8 cellular contexts compared by ENCODE assay signal in the genomic region with DNA sequence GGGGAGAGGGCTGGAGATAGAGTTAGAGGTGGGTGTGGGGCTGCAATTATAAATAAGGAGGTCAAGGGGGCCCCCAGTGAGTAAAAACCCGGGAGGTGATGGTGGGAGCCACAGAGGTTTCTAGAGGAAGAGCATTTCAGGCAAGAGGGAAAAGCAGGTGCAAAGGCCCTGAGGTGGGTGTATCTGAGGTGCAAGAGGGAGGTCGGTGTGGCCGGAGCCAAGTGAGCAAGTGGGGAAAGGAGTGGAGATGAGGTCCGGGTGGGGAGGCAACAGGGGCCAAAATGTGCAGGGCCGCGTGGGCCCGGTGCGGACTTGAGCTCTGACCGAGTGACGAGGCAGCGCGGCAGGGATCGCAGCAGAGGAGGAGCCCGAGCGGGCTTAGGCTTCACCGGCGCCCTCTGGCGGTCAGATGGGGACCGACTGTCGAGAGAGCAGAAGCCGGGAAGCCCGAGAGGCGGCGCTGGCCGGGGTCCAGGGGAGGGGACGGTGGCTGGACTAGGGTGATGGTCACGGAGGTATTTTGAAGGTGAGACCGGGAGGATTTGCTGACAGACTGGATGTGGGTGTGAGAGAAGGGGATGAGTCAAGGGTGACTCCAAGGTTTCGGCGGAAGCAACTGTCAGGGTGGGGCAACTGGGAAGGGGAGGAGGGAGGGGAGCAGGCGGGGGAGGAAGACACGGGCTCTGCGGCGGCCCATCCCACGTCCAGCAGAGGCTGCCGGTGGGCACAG.
A peak's percentile ranks its signal among the peaks of the same experiment; 100 is the strongest.
DNase-seq lines count a peak whose midpoint lies in the region; ATAC-seq lines count a peak whose summit lies in the region.

No MANE protein-coding gene starts in this region.

- no peaks in the 10 kb centered on the region for H3K79me2 ChIP-seq in ACC112 (ENCODE audit: control insufficient read depth, insufficient read depth, low read length, unreplicated experiment)

- no peaks in the 10 kb centered on the region for H3K36me3 ChIP-seq in ACC112 (ENCODE audit: insufficient read depth, low read length)

- H3K4me3 ChIP-seq in ACC112 (ENCODE audit: low read depth, low read length) = peak overlapping the region; percentile 50; the same call in 1 of the 2 replicates

- H2AFZ ChIP-seq in ACC112 (ENCODE audit: low read length, unreplicated experiment) = no peak overlapping the region

- H3K27ac ChIP-seq in ACC112 (ENCODE audit: low read depth, low read length) = no peak overlapping the region
- no peak overlapping the region for H3K27ac ChIP-seq in caudate nucleus (ENCODE audit: low read depth, low read length)

- peak; percentile 49 for ATAC-seq in GM21576 (IDR thresholded peaks at IDR 0.05; ENCODE audit: unreplicated experiment)
- no peak for ATAC-seq in GM21723 (IDR thresholded peaks at IDR 0.05; ENCODE audit: unreplicated experiment)

- peaks cover 3% of the 10 kb centered on the region for H3K4me1 ChIP-seq in ACC112 (ENCODE audit: control insufficient read depth, insufficient read depth, low read length, unreplicated experiment)

- no peaks in the 10 kb centered on the region for H3K27me3 ChIP-seq in ACC112 (ENCODE audit: insufficient read depth, low read length)

- DNase-seq in NCI-H2196 treated with DMSO at 0.1 percent for 48 hours (lab: John Stamatoyannopoulos, UW; ENCODE audit: unreplicated experiment) = peak; percentile 70
- DNase-seq in activated CD4-positive, CD25-positive, alpha-beta regulatory T cell (lab: John Stamatoyannopoulos, UW) = peak; percentile 78 to 83 (median 83)
- peak in 58 of 61 donors; percentile 1 to 86 (median 66) for DNase-seq in caudate nucleus (lab: John Stamatoyannopoulos, UW)
- peak; percentile 78 for DNase-seq in iris pigment epithelial cell (ENCODE audit: low read depth)
- DNase-seq in stimulated activated CD4-positive, alpha-beta T cell treated with anti-CD3 and anti-CD28 coated beads, Interleukin-12 subunit alpha, Interleukin-12 subunit beta, amount 100 ng/mL, for 4 hours = peak; percentile 83
